Comparison of ENCODE assay signal across 9 cellular contexts in genomic region chr12:53746592-53747491, GRCh38. TPM values are rescaled to one million over a fixed set of nuclear protein-coding genes. Genes with fewer than 3 reads are reported as not detected.
A peak's percentile ranks its signal among the peaks of the same experiment; 100 is the strongest.
DNase-seq lines count a peak whose midpoint lies in the region; ATAC-seq, FAIRE-seq and TF ChIP-seq lines count a peak whose summit lies in the region.
"Had no signal": no experiment of that assay in that cellular context is flagged by ENCODE, and none has a peak within 500 bp of the region (broad histone marks: within the 10 kb centered on the region; RNA-seq: fewer than 3 reads in every experiment).

No MANE protein-coding gene starts in this region.

- H3K9me3 ChIP-seq in esophagus muscularis mucosa = no peaks in the 10 kb centered on the region

- no peak overlapping the region for H3K4me3 ChIP-seq in LNCaP clone FGC (ENCODE audit: low read depth, low read length)
- no peak overlapping the region for H3K4me3 ChIP-seq in esophagus muscularis mucosa

- H3K9me3 Mint-ChIP-seq in activated T-cell treated with anti-CD3 and anti-CD28 coated beads, Interleukin-2, amount 50 U/mL, for 72 hours = no peaks in the 10 kb centered on the region
- H3K9me3 Mint-ChIP-seq in natural killer cell treated with Interleukin-12 subunit alpha and Interleukin-12 subunit beta and Interleukin-15 and Interleukin-18, amount 100 ng/mL, for 72 hours = no peaks in the 10 kb centered on the region
- H3K9me3 Mint-ChIP-seq in stimulated activated effector memory CD8-positive, alpha-beta T cell treated with anti-CD3 and anti-CD28 coated beads, Interleukin-12 subunit alpha, Interleukin-12 subunit beta, amount 100 ng/mL, for 72 hours = no peaks in the 10 kb centered on the region

- intact Hi-C loops in esophagus muscularis mucosa (cut with DNase I) = no loop called here

- TF ChIP-seq CTCF in GM12872 (IDR thresholded peaks at IDR 0.05; ENCODE audit: insufficient read depth, low read depth, low read length) = peak; percentile 100
- peak; percentile 100 for TF ChIP-seq CTCF in LNCaP clone FGC (IDR thresholded peaks at IDR 0.05; ENCODE audit: control insufficient read depth, extremely low read depth, insufficient read depth)
- peak in 2 of 3 experiments; percentile 99 to 100 for TF ChIP-seq CTCF in esophagus muscularis mucosa (IDR thresholded peaks at IDR 0.05)

- no peak for TF ChIP-seq POLR2A in esophagus muscularis mucosa (IDR thresholded peaks at IDR 0.05; ENCODE audit: low read depth)

- peaks cover 38% of the 10 kb centered on the region for H3K27me3 Mint-ChIP-seq in activated T-cell treated with anti-CD3 and anti-CD28 coated beads, Interleukin-2, amount 50 U/mL, for 72 hours (ENCODE audit: low read depth)
- peaks cover 34 to 42% of the 10 kb centered on the region in 2 donors for H3K27me3 Mint-ChIP-seq in natural killer cell treated with Interleukin-12 subunit alpha and Interleukin-12 subunit beta and Interleukin-15 and Interleukin-18, amount 100 ng/mL, for 72 hours

- H3K36me3 ChIP-seq in esophagus muscularis mucosa = no peaks in the 10 kb centered on the region

- peak; percentile 5 for FAIRE-seq in RCC 7860 (lab: Jason Lieb, UNC)

- peak; percentile 60 for DNase-seq in LNCaP clone FGC (ENCODE audit: low read depth)
- DNase-seq in RCC 7860 (ENCODE audit: low spot score) = peak; percentile 67
- DNase-seq in activated T-cell treated with anti-CD3 and anti-CD28 coated beads, Interleukin-2, amount 50 U/mL, for 72 hours = peak; percentile 88 to 89
- DNase-seq in esophagus muscularis mucosa (ENCODE audit: extremely low spot score) = peak; percentile 95
- DNase-seq in natural killer cell treated with Interleukin-12 subunit alpha and Interleukin-12 subunit beta and Interleukin-15 and Interleukin-18, amount 100 ng/mL, for 72 hours (ENCODE audit: low spot score) = peak; percentile 88
- DNase-seq in stimulated activated effector memory CD8-positive, alpha-beta T cell treated with anti-CD3 and anti-CD28 coated beads, Interleukin-12 subunit alpha, Interleukin-12 subunit beta, amount 100 ng/mL, for 72 hours (ENCODE audit: low spot score in 2 of 2) = peak; percentile 81 to 91

- H3K27me3 ChIP-seq in esophagus muscularis mucosa = peaks cover 0 to 79% (median 30%) of the 10 kb centered on the region in 4 donors

- peak overlapping the region in 1 of 2 donors; percentile 34 for H3K4me3 Mint-ChIP-seq in activated T-cell treated with anti-CD3 and anti-CD28 coated beads, Interleukin-2, amount 50 U/mL, for 72 hours
- H3K4me3 Mint-ChIP-seq in natural killer cell treated with Interleukin-12 subunit alpha and Interleukin-12 subunit beta and Interleukin-15 and Interleukin-18, amount 100 ng/mL, for 72 hours = peak overlapping the region; percentile 33
- peak overlapping the region; percentile 10 for H3K4me3 Mint-ChIP-seq in stimulated activated effector memory CD8-positive, alpha-beta T cell treated with anti-CD3 and anti-CD28 coated beads, Interleukin-12 subunit alpha, Interleukin-12 subunit beta, amount 100 ng/mL, for 72 hours

- no peak overlapping the region for H3K27ac Mint-ChIP-seq in activated T-cell treated with anti-CD3 and anti-CD28 coated beads, Interleukin-2, amount 50 U/mL, for 72 hours
- H3K27ac Mint-ChIP-seq in natural killer cell treated with Interleukin-12 subunit alpha and Interleukin-12 subunit beta and Interleukin-15 and Interleukin-18, amount 100 ng/mL, for 72 hours = no peak overlapping the region
- no peak overlapping the region for H3K27ac Mint-ChIP-seq in stimulated activated effector memory CD8-positive, alpha-beta T cell treated with anti-CD3 and anti-CD28 coated beads, Interleukin-12 subunit alpha, Interleukin-12 subunit beta, amount 100 ng/mL, for 72 hours

- H3K36me3 Mint-ChIP-seq in activated T-cell treated with anti-CD3 and anti-CD28 coated beads, Interleukin-2, amount 50 U/mL, for 72 hours (ENCODE audit: insufficient read depth in 2 of 2) = no peaks in the 10 kb centered on the region
- H3K36me3 Mint-ChIP-seq in natural killer cell treated with Interleukin-12 subunit alpha and Interleukin-12 subunit beta and Interleukin-15 and Interleukin-18, amount 100 ng/mL, for 72 hours = no peaks in the 10 kb centered on the region
- no peaks in the 10 kb centered on the region for H3K36me3 Mint-ChIP-seq in stimulated activated effector memory CD8-positive, alpha-beta T cell treated with anti-CD3 and anti-CD28 coated beads, Interleukin-12 subunit alpha, Interleukin-12 subunit beta, amount 100 ng/mL, for 72 hours

- WGBS in esophagus muscularis mucosa = 5% methylated on average over 11 of the region's 25 CpGs

- no peak overlapping the region for H3K27ac ChIP-seq in esophagus muscularis mucosa (replicated peaks in 1 of 4)

- peaks cover 19 to 36% (median 28%) of the 10 kb centered on the region in 4 donors for H3K4me1 ChIP-seq in esophagus muscularis mucosa

- TF ChIP-seq EP300 in esophagus muscularis mucosa (IDR thresholded peaks at IDR 0.05) = no peak

- peaks cover 16% of the 10 kb centered on the region for H3K4me1 Mint-ChIP-seq in activated T-cell treated with anti-CD3 and anti-CD28 coated beads, Interleukin-2, amount 50 U/mL, for 72 hours (ENCODE audit: low read depth)
- peaks cover 15 to 16% of the 10 kb centered on the region in 2 donors for H3K4me1 Mint-ChIP-seq in natural killer cell treated with Interleukin-12 subunit alpha and Interleukin-12 subunit beta and Interleukin-15 and Interleukin-18, amount 100 ng/mL, for 72 hours (ENCODE audit: low read depth in 2 of 2)
- H3K4me1 Mint-ChIP-seq in stimulated activated effector memory CD8-positive, alpha-beta T cell treated with anti-CD3 and anti-CD28 coated beads, Interleukin-12 subunit alpha, Interleukin-12 subunit beta, amount 100 ng/mL, for 72 hours = peaks cover 25% of the 10 kb centered on the region

- peak; percentile 78 to 81 for ATAC-seq in activated T-cell treated with anti-CD3 and anti-CD28 coated beads, Interleukin-2, amount 50 U/mL, for 72 hours (replicated peaks in 1 of 2)
- peak; percentile 76 to 90 for ATAC-seq in natural killer cell treated with Interleukin-12 subunit alpha and Interleukin-12 subunit beta and Interleukin-15 and Interleukin-18, amount 100 ng/mL, for 72 hours
- peak; percentile 79 for ATAC-seq in stimulated activated effector memory CD8-positive, alpha-beta T cell treated with anti-CD3 and anti-CD28 coated beads, Interleukin-12 subunit alpha, Interleukin-12 subunit beta, amount 100 ng/mL, for 72 hours
- ATAC-seq in HG02970 (IDR thresholded peaks at IDR 0.05; ENCODE audit: low FRiP score, unreplicated experiment) = no peak

RNA-seq across cellular contexts. Expression of gene CISTR, which starts 4.9 kb away (rescaled TPM):
- total RNA-seq in activated T-cell treated with anti-CD3 and anti-CD28 coated beads, Interleukin-2, amount 50 U/mL, for 72 hours = not detected
- not detected for total RNA-seq in esophagus muscularis mucosa
- not detected for total RNA-seq in natural killer cell treated with Interleukin-12 subunit alpha and Interleukin-12 subunit beta and Interleukin-15 and Interleukin-18, amount 100 ng/mL, for 72 hours
- total RNA-seq: subcutaneous adipose tissue had no signal

RNA-seq across cellular contexts. Expression of gene CALCOCO1, which starts 19.6 kb away (rescaled TPM):
- total RNA-seq in activated T-cell treated with anti-CD3 and anti-CD28 coated beads, Interleukin-2, amount 50 U/mL, for 72 hours = 10 to 100 TPM; 60.1 to 71.3 TPM
- 100 to 1,000 TPM; 252 to 487 (median 347) TPM for total RNA-seq in esophagus muscularis mucosa
- total RNA-seq in natural killer cell treated with Interleukin-12 subunit alpha and Interleukin-12 subunit beta and Interleukin-15 and Interleukin-18, amount 100 ng/mL, for 72 hours = 10 to 100 TPM; 39.0 to 79.8 TPM
